In the genomic region with DNA sequence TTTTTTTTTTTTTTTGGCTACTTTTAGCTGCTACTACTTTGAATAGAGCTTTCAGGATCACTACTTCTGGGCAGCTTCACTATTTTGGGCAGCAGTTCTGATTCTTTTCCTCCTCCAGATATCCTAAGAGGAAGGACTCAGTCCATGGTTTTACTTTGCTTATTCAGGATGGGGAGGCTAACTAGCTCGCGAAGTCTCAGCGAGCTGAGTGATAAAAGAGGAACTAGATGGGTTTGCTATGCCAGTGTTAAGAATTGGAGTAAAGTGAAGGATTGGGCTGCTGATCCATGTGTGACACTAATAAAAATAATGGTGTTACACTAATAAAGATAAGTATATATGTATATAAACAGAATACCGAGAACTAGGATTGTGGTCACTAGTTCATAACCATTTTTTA, we compare ENCODE assay signal across 2 cellular contexts.
TF ChIP-seq lines count a peak whose summit lies in the region.

No MANE protein-coding gene starts in this region.

TF ChIP-seq in A549, 52 proteins besides CTCF, POLR2A, EP300 and RAD21 (continued from another document):
- TF ChIP-seq, protein P1, sequence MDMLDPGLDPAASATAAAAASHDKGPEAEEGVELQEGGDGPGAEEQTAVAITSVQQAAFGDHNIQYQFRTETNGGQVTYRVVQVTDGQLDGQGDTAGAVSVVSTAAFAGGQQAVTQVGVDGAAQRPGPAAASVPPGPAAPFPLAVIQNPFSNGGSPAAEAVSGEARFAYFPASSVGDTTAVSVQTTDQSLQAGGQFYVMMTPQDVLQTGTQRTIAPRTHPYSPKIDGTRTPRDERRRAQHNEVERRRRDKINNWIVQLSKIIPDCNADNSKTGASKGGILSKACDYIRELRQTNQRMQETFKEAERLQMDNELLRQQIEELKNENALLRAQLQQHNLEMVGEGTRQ (IDR thresholded peaks at IDR 0.05), result no peak
- TF ChIP-seq NR3C1 (IDR thresholded peaks at IDR 0.05) (no peak), ESRRA (IDR thresholded peaks at IDR 0.05; ENCODE audit: borderline replicate concordance, low read length) (no peak), CHD4 (IDR thresholded peaks at IDR 0.05; ENCODE audit: borderline replicate concordance) (no peak), RARB (CRISPR knock-in tag; IDR thresholded peaks at IDR 0.05) (no peak), FOXS1 (CRISPR knock-in tag; IDR thresholded peaks at IDR 0.05) (no peak)
- TF ChIP-seq, protein P2, sequence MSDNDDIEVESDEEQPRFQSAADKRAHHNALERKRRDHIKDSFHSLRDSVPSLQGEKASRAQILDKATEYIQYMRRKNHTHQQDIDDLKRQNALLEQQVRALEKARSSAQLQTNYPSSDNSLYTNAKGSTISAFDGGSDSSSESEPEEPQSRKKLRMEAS (IDR thresholded peaks at IDR 0.05), result no peak

TF ChIP-seq in GM23338, 12 proteins besides CTCF, POLR2A, EP300 and RAD21 (continued from another document):
- TF ChIP-seq, protein P3, sequence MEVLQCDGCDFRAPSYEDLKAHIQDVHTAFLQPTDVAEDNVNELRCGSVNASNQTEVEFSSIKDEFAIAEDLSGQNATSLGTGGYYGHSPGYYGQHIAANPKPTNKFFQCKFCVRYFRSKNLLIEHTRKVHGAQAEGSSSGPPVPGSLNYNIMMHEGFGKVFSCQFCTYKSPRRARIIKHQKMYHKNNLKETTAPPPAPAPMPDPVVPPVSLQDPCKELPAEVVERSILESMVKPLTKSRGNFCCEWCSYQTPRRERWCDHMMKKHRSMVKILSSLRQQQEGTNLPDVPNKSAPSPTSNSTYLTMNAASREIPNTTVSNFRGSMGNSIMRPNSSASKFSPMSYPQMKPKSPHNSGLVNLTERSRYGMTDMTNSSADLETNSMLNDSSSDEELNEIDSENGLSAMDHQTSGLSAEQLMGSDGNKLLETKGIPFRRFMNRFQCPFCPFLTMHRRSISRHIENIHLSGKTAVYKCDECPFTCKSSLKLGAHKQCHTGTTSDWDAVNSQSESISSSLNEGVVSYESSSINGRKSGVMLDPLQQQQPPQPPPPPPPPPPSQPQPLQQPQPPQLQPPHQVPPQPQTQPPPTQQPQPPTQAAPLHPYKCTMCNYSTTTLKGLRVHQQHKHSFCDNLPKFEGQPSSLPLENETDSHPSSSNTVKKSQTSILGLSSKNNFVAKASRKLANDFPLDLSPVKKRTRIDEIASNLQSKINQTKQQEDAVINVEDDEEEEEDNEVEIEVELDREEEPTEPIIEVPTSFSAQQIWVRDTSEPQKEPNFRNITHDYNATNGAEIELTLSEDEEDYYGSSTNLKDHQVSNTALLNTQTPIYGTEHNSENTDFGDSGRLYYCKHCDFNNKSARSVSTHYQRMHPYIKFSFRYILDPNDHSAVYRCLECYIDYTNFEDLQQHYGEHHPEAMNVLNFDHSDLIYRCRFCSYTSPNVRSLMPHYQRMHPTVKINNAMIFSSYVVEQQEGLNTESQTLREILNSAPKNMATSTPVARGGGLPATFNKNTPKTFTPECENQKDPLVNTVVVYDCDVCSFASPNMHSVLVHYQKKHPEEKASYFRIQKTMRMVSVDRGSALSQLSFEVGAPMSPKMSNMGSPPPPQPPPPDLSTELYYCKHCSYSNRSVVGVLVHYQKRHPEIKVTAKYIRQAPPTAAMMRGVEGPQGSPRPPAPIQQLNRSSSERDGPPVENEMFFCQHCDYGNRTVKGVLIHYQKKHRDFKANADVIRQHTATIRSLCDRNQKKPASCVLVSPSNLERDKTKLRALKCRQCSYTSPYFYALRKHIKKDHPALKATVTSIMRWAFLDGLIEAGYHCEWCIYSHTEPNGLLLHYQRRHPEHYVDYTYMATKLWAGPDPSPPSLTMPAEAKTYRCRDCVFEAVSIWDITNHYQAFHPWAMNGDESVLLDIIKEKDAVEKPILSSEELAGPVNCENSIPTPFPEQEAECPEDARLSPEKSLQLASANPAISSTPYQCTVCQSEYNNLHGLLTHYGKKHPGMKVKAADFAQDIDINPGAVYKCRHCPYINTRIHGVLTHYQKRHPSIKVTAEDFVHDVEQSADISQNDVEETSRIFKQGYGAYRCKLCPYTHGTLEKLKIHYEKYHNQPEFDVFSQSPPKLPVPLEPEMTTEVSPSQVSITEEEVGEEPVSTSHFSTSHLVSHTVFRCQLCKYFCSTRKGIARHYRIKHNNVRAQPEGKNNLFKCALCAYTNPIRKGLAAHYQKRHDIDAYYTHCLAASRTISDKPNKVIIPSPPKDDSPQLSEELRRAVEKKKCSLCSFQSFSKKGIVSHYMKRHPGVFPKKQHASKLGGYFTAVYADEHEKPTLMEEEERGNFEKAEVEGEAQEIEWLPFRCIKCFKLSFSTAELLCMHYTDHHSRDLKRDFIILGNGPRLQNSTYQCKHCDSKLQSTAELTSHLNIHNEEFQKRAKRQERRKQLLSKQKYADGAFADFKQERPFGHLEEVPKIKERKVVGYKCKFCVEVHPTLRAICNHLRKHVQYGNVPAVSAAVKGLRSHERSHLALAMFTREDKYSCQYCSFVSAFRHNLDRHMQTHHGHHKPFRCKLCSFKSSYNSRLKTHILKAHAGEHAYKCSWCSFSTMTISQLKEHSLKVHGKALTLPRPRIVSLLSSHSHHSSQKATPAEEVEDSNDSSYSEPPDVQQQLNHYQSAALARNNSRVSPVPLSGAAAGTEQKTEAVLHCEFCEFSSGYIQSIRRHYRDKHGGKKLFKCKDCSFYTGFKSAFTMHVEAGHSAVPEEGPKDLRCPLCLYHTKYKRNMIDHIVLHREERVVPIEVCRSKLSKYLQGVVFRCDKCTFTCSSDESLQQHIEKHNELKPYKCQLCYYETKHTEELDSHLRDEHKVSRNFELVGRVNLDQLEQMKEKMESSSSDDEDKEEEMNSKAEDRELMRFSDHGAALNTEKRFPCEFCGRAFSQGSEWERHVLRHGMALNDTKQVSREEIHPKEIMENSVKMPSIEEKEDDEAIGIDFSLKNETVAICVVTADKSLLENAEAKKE (CRISPR knock-in tag; IDR thresholded peaks at IDR 0.05), result no peak
- no peak for TF ChIP-seq EZH2 (IDR thresholded peaks at IDR 0.05; ENCODE audit: low read depth, unreplicated experiment)
- TF ChIP-seq STAT1 (IDR thresholded peaks at IDR 0.05; ENCODE audit: unreplicated experiment), result no peak
- TF ChIP-seq NANOG (IDR thresholded peaks at IDR 0.05; ENCODE audit: borderline replicate concordance), result no peak
- no peak for TF ChIP-seq EZH2phosphoT487 (IDR thresholded peaks at IDR 0.05; ENCODE audit: unreplicated experiment)
- TF ChIP-seq CREB1 (CRISPR knock-in tag; IDR thresholded peaks at IDR 0.05; ENCODE audit: low read depth), result no peak
- no peak for TF ChIP-seq ZNF331 (CRISPR knock-in tag; IDR thresholded peaks at IDR 0.05; ENCODE audit: low read depth)
- no peak for TF ChIP-seq JUNB (IDR thresholded peaks at IDR 0.05; ENCODE audit: unreplicated experiment)
- TF ChIP-seq, protein P4, sequence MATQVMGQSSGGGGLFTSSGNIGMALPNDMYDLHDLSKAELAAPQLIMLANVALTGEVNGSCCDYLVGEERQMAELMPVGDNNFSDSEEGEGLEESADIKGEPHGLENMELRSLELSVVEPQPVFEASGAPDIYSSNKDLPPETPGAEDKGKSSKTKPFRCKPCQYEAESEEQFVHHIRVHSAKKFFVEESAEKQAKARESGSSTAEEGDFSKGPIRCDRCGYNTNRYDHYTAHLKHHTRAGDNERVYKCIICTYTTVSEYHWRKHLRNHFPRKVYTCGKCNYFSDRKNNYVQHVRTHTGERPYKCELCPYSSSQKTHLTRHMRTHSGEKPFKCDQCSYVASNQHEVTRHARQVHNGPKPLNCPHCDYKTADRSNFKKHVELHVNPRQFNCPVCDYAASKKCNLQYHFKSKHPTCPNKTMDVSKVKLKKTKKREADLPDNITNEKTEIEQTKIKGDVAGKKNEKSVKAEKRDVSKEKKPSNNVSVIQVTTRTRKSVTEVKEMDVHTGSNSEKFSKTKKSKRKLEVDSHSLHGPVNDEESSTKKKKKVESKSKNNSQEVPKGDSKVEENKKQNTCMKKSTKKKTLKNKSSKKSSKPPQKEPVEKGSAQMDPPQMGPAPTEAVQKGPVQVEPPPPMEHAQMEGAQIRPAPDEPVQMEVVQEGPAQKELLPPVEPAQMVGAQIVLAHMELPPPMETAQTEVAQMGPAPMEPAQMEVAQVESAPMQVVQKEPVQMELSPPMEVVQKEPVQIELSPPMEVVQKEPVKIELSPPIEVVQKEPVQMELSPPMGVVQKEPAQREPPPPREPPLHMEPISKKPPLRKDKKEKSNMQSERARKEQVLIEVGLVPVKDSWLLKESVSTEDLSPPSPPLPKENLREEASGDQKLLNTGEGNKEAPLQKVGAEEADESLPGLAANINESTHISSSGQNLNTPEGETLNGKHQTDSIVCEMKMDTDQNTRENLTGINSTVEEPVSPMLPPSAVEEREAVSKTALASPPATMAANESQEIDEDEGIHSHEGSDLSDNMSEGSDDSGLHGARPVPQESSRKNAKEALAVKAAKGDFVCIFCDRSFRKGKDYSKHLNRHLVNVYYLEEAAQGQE (IDR thresholded peaks at IDR 0.05; ENCODE audit: unreplicated experiment), result no peak
- no peak for TF ChIP-seq ZNF114 (CRISPR knock-in tag; IDR thresholded peaks at IDR 0.05)
